ENCODE assay signal across 1 cellular context in the genomic region with DNA sequence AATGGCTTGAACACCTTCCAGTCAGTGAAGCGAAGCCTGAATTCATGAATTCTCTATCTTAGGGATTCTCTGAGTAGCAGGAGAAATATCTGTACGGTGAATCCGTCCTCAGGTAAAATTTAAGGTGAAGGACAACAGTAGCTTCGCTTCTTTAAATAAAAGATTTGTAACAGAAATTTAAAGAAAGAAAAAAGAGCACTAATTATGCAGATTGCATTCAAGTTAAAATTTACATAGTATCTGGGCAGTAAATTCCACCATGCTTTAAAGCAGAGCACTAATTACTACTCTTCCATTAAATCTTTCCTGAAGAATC.
TF ChIP-seq lines count a peak whose summit lies in the region.

No MANE protein-coding gene starts in this region.

TF ChIP-seq in K562, 482 proteins besides CTCF, POLR2A, EP300 and RAD21 (continued from another document):
- TF ChIP-seq, protein P1, sequence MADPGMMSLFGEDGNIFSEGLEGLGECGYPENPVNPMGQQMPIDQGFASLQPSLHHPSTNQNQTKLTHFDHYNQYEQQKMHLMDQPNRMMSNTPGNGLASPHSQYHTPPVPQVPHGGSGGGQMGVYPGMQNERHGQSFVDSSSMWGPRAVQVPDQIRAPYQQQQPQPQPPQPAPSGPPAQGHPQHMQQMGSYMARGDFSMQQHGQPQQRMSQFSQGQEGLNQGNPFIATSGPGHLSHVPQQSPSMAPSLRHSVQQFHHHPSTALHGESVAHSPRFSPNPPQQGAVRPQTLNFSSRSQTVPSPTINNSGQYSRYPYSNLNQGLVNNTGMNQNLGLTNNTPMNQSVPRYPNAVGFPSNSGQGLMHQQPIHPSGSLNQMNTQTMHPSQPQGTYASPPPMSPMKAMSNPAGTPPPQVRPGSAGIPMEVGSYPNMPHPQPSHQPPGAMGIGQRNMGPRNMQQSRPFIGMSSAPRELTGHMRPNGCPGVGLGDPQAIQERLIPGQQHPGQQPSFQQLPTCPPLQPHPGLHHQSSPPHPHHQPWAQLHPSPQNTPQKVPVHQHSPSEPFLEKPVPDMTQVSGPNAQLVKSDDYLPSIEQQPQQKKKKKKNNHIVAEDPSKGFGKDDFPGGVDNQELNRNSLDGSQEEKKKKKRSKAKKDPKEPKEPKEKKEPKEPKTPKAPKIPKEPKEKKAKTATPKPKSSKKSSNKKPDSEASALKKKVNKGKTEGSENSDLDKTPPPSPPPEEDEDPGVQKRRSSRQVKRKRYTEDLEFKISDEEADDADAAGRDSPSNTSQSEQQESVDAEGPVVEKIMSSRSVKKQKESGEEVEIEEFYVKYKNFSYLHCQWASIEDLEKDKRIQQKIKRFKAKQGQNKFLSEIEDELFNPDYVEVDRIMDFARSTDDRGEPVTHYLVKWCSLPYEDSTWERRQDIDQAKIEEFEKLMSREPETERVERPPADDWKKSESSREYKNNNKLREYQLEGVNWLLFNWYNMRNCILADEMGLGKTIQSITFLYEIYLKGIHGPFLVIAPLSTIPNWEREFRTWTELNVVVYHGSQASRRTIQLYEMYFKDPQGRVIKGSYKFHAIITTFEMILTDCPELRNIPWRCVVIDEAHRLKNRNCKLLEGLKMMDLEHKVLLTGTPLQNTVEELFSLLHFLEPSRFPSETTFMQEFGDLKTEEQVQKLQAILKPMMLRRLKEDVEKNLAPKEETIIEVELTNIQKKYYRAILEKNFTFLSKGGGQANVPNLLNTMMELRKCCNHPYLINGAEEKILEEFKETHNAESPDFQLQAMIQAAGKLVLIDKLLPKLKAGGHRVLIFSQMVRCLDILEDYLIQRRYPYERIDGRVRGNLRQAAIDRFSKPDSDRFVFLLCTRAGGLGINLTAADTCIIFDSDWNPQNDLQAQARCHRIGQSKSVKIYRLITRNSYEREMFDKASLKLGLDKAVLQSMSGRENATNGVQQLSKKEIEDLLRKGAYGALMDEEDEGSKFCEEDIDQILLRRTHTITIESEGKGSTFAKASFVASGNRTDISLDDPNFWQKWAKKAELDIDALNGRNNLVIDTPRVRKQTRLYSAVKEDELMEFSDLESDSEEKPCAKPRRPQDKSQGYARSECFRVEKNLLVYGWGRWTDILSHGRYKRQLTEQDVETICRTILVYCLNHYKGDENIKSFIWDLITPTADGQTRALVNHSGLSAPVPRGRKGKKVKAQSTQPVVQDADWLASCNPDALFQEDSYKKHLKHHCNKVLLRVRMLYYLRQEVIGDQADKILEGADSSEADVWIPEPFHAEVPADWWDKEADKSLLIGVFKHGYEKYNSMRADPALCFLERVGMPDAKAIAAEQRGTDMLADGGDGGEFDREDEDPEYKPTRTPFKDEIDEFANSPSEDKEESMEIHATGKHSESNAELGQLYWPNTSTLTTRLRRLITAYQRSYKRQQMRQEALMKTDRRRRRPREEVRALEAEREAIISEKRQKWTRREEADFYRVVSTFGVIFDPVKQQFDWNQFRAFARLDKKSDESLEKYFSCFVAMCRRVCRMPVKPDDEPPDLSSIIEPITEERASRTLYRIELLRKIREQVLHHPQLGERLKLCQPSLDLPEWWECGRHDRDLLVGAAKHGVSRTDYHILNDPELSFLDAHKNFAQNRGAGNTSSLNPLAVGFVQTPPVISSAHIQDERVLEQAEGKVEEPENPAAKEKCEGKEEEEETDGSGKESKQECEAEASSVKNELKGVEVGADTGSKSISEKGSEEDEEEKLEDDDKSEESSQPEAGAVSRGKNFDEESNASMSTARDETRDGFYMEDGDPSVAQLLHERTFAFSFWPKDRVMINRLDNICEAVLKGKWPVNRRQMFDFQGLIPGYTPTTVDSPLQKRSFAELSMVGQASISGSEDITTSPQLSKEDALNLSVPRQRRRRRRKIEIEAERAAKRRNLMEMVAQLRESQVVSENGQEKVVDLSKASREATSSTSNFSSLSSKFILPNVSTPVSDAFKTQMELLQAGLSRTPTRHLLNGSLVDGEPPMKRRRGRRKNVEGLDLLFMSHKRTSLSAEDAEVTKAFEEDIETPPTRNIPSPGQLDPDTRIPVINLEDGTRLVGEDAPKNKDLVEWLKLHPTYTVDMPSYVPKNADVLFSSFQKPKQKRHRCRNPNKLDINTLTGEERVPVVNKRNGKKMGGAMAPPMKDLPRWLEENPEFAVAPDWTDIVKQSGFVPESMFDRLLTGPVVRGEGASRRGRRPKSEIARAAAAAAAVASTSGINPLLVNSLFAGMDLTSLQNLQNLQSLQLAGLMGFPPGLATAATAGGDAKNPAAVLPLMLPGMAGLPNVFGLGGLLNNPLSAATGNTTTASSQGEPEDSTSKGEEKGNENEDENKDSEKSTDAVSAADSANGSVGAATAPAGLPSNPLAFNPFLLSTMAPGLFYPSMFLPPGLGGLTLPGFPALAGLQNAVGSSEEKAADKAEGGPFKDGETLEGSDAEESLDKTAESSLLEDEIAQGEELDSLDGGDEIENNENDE (IDR thresholded peaks at IDR 0.05; ENCODE audit: low read depth, low read length): no peak
- TF ChIP-seq ZBTB1 (CRISPR knock-in tag; IDR thresholded peaks at IDR 0.05; ENCODE audit: borderline replicate concordance, low read depth) (no peak), LCOR (CRISPR knock-in tag; IDR thresholded peaks at IDR 0.05) (no peak), RB1 (IDR thresholded peaks at IDR 0.05; ENCODE audit: low read depth) (no peak), ZNF311 (CRISPR knock-in tag; IDR thresholded peaks at IDR 0.05) (no peak), SRSF3 (IDR thresholded peaks at IDR 0.05; ENCODE audit: insufficient read depth, low read length) (no peak), FOXJ3 (CRISPR knock-in tag; IDR thresholded peaks at IDR 0.05) (no peak), MBD2 (IDR thresholded peaks at IDR 0.05; ENCODE audit: borderline replicate concordance, low read depth) (no peak), MEF2D (tag; conservative IDR thresholded peaks at IDR 0.05; ENCODE audit: low read depth) (no peak), NRF1 (conservative IDR thresholded peaks at IDR 0.05 in 1 of 2, IDR thresholded peaks at IDR 0.05 in 1 of 2) (no peak), EZH2 (IDR thresholded peaks at IDR 0.05; ENCODE audit: borderline replicate concordance, low read depth, low read length) (no peak), HDAC1 (IDR thresholded peaks at IDR 0.05) (no peak)
- TF ChIP-seq, protein P2, sequence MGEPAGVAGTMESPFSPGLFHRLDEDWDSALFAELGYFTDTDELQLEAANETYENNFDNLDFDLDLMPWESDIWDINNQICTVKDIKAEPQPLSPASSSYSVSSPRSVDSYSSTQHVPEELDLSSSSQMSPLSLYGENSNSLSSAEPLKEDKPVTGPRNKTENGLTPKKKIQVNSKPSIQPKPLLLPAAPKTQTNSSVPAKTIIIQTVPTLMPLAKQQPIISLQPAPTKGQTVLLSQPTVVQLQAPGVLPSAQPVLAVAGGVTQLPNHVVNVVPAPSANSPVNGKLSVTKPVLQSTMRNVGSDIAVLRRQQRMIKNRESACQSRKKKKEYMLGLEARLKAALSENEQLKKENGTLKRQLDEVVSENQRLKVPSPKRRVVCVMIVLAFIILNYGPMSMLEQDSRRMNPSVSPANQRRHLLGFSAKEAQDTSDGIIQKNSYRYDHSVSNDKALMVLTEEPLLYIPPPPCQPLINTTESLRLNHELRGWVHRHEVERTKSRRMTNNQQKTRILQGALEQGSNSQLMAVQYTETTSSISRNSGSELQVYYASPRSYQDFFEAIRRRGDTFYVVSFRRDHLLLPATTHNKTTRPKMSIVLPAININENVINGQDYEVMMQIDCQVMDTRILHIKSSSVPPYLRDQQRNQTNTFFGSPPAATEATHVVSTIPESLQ (CRISPR knock-in tag; IDR thresholded peaks at IDR 0.05): no peak
- TF ChIP-seq, protein P3, sequence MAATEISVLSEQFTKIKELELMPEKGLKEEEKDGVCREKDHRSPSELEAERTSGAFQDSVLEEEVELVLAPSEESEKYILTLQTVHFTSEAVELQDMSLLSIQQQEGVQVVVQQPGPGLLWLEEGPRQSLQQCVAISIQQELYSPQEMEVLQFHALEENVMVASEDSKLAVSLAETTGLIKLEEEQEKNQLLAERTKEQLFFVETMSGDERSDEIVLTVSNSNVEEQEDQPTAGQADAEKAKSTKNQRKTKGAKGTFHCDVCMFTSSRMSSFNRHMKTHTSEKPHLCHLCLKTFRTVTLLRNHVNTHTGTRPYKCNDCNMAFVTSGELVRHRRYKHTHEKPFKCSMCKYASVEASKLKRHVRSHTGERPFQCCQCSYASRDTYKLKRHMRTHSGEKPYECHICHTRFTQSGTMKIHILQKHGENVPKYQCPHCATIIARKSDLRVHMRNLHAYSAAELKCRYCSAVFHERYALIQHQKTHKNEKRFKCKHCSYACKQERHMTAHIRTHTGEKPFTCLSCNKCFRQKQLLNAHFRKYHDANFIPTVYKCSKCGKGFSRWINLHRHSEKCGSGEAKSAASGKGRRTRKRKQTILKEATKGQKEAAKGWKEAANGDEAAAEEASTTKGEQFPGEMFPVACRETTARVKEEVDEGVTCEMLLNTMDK (IDR thresholded peaks at IDR 0.05; ENCODE audit: borderline replicate concordance, insufficient read depth, low read depth, low read length, poor library complexity, severe bottlenecking): no peak
- TF ChIP-seq, protein P4, sequence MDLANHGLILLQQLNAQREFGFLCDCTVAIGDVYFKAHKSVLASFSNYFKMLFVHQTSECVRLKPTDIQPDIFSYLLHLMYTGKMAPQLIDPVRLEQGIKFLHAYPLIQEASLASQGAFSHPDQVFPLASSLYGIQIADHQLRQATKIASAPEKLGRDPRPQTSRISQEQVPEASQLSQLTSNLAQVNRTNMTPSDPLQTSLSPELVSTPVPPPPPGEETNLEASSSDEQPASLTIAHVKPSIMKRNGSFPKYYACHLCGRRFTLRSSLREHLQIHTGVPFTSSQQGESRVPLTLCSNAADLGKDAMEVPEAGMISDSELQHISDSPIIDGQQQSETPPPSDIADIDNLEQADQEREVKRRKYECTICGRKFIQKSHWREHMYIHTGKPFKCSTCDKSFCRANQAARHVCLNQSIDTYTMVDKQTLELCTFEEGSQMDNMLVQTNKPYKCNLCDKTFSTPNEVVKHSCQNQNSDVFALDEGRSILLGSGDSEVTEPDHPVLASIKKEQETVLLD (IDR thresholded peaks at IDR 0.05): no peak
- TF ChIP-seq, protein P5, sequence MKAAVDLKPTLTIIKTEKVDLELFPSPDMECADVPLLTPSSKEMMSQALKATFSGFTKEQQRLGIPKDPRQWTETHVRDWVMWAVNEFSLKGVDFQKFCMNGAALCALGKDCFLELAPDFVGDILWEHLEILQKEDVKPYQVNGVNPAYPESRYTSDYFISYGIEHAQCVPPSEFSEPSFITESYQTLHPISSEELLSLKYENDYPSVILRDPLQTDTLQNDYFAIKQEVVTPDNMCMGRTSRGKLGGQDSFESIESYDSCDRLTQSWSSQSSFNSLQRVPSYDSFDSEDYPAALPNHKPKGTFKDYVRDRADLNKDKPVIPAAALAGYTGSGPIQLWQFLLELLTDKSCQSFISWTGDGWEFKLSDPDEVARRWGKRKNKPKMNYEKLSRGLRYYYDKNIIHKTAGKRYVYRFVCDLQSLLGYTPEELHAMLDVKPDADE (conservative IDR thresholded peaks at IDR 0.05; ENCODE audit: control insufficient read depth, low read depth, low read length): no peak
